8 cellular contexts compared by ENCODE assay signal in the genomic region with DNA sequence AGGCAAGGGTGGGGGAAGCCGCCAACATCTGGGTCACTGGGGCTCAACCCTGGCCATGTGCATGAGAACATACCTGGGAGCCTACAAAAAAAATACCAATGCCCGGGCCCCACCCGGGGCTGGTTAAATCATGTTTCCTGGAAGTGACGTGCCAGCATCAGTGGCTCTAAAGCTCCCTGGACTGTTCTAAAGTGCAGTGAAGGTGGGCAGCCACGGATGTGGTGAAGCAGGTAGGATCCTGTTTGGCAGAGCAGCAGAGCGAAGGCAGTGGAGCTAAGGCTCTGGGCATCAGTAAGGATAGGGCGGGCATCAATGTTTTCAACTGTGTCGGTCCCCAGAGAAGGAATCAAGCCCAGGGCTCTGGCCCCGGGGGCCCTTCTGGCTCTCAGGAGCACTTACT. TPM values are rescaled to one million over a fixed set of nuclear protein-coding genes. Genes with fewer than 3 reads are reported as not detected.
DNase-seq lines count a peak whose midpoint lies in the region; ATAC-seq, FAIRE-seq and TF ChIP-seq lines count a peak whose summit lies in the region.

No MANE protein-coding gene starts in this region.

- intact Hi-C loops in CD14-positive monocyte (cut with micrococcal nuclease), result loop anchor here in 1 of 2 donors (10.0 kb wide), 1 partner anchor 170 kb away; the partner anchor contains the start of gene CCDC88C
- intact Hi-C loops in sciatic nerve (cut with DNase I), result no loop called here

- H3K4me3 ChIP-seq in adipocyte (ENCODE audit: low read length), result peak overlapping the region; percentile 70

- DNase-seq in CD14-positive monocyte (ENCODE audit: low spot score) (no peak), adipocyte (ENCODE audit: low read depth) (no peak), sciatic nerve (ENCODE audit: low spot score) (no peak), SW 1271 (lab: John Stamatoyannopoulos, UW) (no peak), D721Med (ENCODE audit: insufficient read length, low spot score) (no peak), erythroblast (lab: John Stamatoyannopoulos, UW) (no peak), hepatic stellate cell (ENCODE audit: low spot score) (no peak)
- DNase-seq in activated CD4-positive, alpha-beta T cell treated with anti-CD3 and anti-CD28 coated beads for 1 hour, result peak; percentile 41

- TF ChIP-seq CTCF in CD14-positive monocyte (IDR thresholded peaks at IDR 0.05) (no peak), D721Med (IDR thresholded peaks at IDR 0.05; ENCODE audit: insufficient read depth, missing control alignments) (no peak)

- no peaks in the 10 kb centered on the region for H3K36me3 Mint-ChIP-seq in CD14-positive monocyte

- FAIRE-seq in D721Med (lab: Jason Lieb, UNC), result no peak

- peaks cover 56% of the 10 kb centered on the region for H3K4me1 Mint-ChIP-seq in CD14-positive monocyte

- H3K9me3 ChIP-seq in adipocyte (ENCODE audit: control insufficient read depth, low read length), result no peaks in the 10 kb centered on the region

- H3K27me3 ChIP-seq in adipocyte (replicated peaks; ENCODE audit: control insufficient read depth, insufficient read depth, low read length), result no peaks in the 10 kb centered on the region

- peaks cover 0 to 7% (median 1%) of the 10 kb centered on the region in 7 donors for H3K9me3 Mint-ChIP-seq in CD14-positive monocyte

- H3K9ac ChIP-seq in adipocyte (ENCODE audit: low read length), result no peak overlapping the region

- H3K4me1 ChIP-seq in adipocyte (ENCODE audit: control insufficient read depth, insufficient read depth, low read length), result peaks cover 21% of the 10 kb centered on the region

- H3K36me3 ChIP-seq in adipocyte (ENCODE audit: control insufficient read depth, insufficient read depth, low read length, severe bottlenecking), result no peaks in the 10 kb centered on the region

- H3K27me3 Mint-ChIP-seq in CD14-positive monocyte (ENCODE audit: low read depth in 3 of 3), result peaks cover 5 to 12% (median 7%) of the 10 kb centered on the region in 3 donors

- TF ChIP-seq POLR2A in erythroblast (IDR thresholded peaks at IDR 0.05; ENCODE audit: low read length), result no peak

- peak; percentile 31 for ATAC-seq in sciatic nerve

- peak overlapping the region in 5 of 7 donors; percentile 28 to 91 (median 79) for H3K27ac Mint-ChIP-seq in CD14-positive monocyte

- H3K4me3 Mint-ChIP-seq in CD14-positive monocyte, result peak overlapping the region; percentile 53 to 60

RNA-seq across cellular contexts. Expression of gene GPR68, which starts 0.5 kb away (rescaled TPM):
- under 1 TPM in 1 of 2 donors, not detected in 1; 0.05 TPM for polyA plus RNA-seq in CD14-positive monocyte
- total RNA-seq in sciatic nerve, result 1.6 TPM
